Comparison of ENCODE assay signal across 8 cellular contexts in the genomic region with DNA sequence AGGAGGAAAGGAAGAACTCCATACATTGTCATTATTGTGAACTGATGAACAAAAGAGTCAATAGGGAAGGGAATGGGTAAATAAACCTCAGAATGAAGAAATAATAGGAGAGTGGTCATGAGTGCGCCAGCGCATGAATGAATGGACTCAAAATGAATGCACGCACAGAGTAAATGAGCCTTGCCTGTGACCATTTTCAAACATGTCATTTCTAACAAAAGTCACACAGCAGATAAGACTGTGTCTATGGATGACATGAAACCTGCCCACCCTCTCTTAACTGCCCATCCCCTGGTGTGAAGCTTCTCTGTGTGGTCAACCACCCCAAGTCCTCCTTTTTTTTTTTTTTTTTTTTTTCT.
DNase-seq lines count a peak whose midpoint lies in the region; ATAC-seq and TF ChIP-seq lines count a peak whose summit lies in the region.

No MANE protein-coding gene starts in this region.

- H3K4me1 Mint-ChIP-seq in MCF 10A (ENCODE audit: insufficient read depth, unreplicated experiment), result peaks cover 6% of the 10 kb centered on the region
- H3K4me1 Mint-ChIP-seq in brain, result peaks cover 46% of the 10 kb centered on the region

- TF ChIP-seq CTCF in MCF 10A (IDR thresholded peaks at IDR 0.05; ENCODE audit: unreplicated experiment), result no peak
- TF ChIP-seq CTCF in mammary epithelial cell (conservative IDR thresholded peaks at IDR 0.05 in 1 of 2, IDR thresholded peaks at IDR 0.05 in 1 of 2; ENCODE audit: extremely low read depth in 1 of 2, insufficient read depth in 1 of 2, low read depth in 1 of 2, low read length in 2 of 2), result no peak
- TF ChIP-seq CTCF in brain (conservative IDR thresholded peaks at IDR 0.05), result no peak
- no peak for TF ChIP-seq CTCF in thoracic aorta (IDR thresholded peaks at IDR 0.05)
- TF ChIP-seq CTCF in gastrocnemius medialis (IDR thresholded peaks at IDR 0.05 in 4 of 5, conservative IDR thresholded peaks at IDR 0.05 in 1 of 5), result peak in 1 of 5 experiments; percentile 14
- no peak for TF ChIP-seq CTCF in Peyer's patch (IDR thresholded peaks at IDR 0.05)

- no CpG with 5 or more reads among the region's 3 CpGs for WGBS in mammary epithelial cell (ENCODE audit: low coverage, missing lambda C conversion rate)

- H3K27me3 Mint-ChIP-seq in MCF 10A (ENCODE audit: insufficient read depth, unreplicated experiment) (peaks cover 63% of the 10 kb centered on the region), brain (peaks cover 8% of the 10 kb centered on the region)

- H4K20me1 ChIP-seq in mammary epithelial cell (ENCODE audit: insufficient read depth, low read length), result no peaks in the 10 kb centered on the region

- H3K4me1 ChIP-seq in mammary epithelial cell (ENCODE audit: insufficient read depth, low read length) (peaks cover 6% of the 10 kb centered on the region), thoracic aorta (ENCODE audit: control insufficient read depth in 1 of 2, low read depth in 2 of 2) (no peaks in the 10 kb centered on the region), gastrocnemius medialis (peaks cover 0 to 5% of the 10 kb centered on the region in 2 donors), Peyer's patch (peaks cover 0 to 3% (median 1%) of the 10 kb centered on the region in 4 donors)

- POLR2A ChIA-PET in MCF 10A (lab: Yijun Ruan, JAX), result no interaction called here

- no peak overlapping the region for H3K9ac ChIP-seq in mammary epithelial cell (ENCODE audit: insufficient read depth, low read length)

- BruUV-seq in MCF 10A (replicated peaks; lab: Mats Ljungman, UMichigan) (no TSS peak), mammary epithelial cell (replicated peaks; lab: Mats Ljungman, UMichigan) (no TSS peak)

- H3K27ac ChIP-seq in mammary epithelial cell (ENCODE audit: insufficient read depth, low read depth, low read length) (no peak overlapping the region), thoracic aorta (no peak overlapping the region), gastrocnemius medialis (no peak overlapping the region), Peyer's patch (no peak overlapping the region)

- dilution Hi-C loops in mammary epithelial cell (cut with HindIII; ENCODE audit: low sequenced_read_pairs), result no loop called here

- no peaks in the 10 kb centered on the region for H3K9me3 ChIP-seq in mammary epithelial cell (replicated peaks; ENCODE audit: insufficient read depth, low read length)
- no peaks in the 10 kb centered on the region for H3K9me3 ChIP-seq in thoracic aorta
- H3K9me3 ChIP-seq in gastrocnemius medialis, result no peaks in the 10 kb centered on the region
- H3K9me3 ChIP-seq in Peyer's patch, result no peaks in the 10 kb centered on the region

- CTCF ChIA-PET in MCF 10A (lab: Yijun Ruan, JAX), result interaction anchor here (0.6 to 6.9 kb wide), 14 partner anchors 9 to 1033 kb away, joined by 3 to 68 read pairs (median 4); no protein-coding TSS in a partner anchor
- CTCF ChIA-PET in mammary epithelial cell (lab: Charles Lee; ENCODE audit: low non-redundant PET), result no interaction called here

- H3K79me2 ChIP-seq in mammary epithelial cell (ENCODE audit: insufficient read depth, low read length), result no peaks in the 10 kb centered on the region

- no peak overlapping the region for H3K27ac Mint-ChIP-seq in MCF 10A (ENCODE audit: low read depth, unreplicated experiment)
- H3K27ac Mint-ChIP-seq in brain, result peak overlapping the region in 4 of 5 experiments; percentile 14 to 91 (median 82)

- in situ Hi-C loops in mammary epithelial cell (cut with MboI; ENCODE audit: low sequenced_read_pairs in 2 of 2), result no loop called here
- in situ Hi-C loops in gastrocnemius medialis (cut with MboI; ENCODE audit: low sequenced_read_pairs in 4 of 4), result loop anchor here (5.0 to 25.0 kb wide), 4 partner anchors 143 to 540 kb away; no protein-coding TSS in a partner anchor

- ATAC-seq in HG03095 (IDR thresholded peaks at IDR 0.05; ENCODE audit: unreplicated experiment) (peak; percentile 7), thoracic aorta (ENCODE audit: insufficient number of reproducible peaks, low FRiP score, low read depth) (no peak), gastrocnemius medialis (no peak)

- H3K4me3 ChIP-seq in mammary epithelial cell (replicated peaks in 1 of 3; ENCODE audit: insufficient read depth in 1 of 3, low read depth in 2 of 3, low read length in 3 of 3), result peak overlapping the region in 1 of 3 experiments; percentile 28
- H3K4me3 ChIP-seq in thoracic aorta, result peak overlapping the region; percentile 98
- H3K4me3 ChIP-seq in gastrocnemius medialis, result peak overlapping the region in 2 of 4 donors; percentile 67 to 72
- peak overlapping the region in 1 of 4 donors; percentile 58 for H3K4me3 ChIP-seq in Peyer's patch

- H3K27me3 ChIP-seq in mammary epithelial cell (ENCODE audit: insufficient read depth, low read length) (no peaks in the 10 kb centered on the region), thoracic aorta (replicated peaks; ENCODE audit: insufficient read depth) (no peaks in the 10 kb centered on the region), gastrocnemius medialis (no peaks in the 10 kb centered on the region), Peyer's patch (no peaks in the 10 kb centered on the region)

- H3K36me3 ChIP-seq in mammary epithelial cell (ENCODE audit: insufficient read depth, low read length) (no peaks in the 10 kb centered on the region), thoracic aorta (no peaks in the 10 kb centered on the region), gastrocnemius medialis (no peaks in the 10 kb centered on the region), Peyer's patch (no peaks in the 10 kb centered on the region)

- no peaks in the 10 kb centered on the region for H3K9me3 Mint-ChIP-seq in MCF 10A (ENCODE audit: unreplicated experiment)
- peaks cover 0 to 5% (median 0%) of the 10 kb centered on the region in 5 experiments for H3K9me3 Mint-ChIP-seq in brain

- peak overlapping the region; percentile 71 for H3K4me3 Mint-ChIP-seq in MCF 10A (ENCODE audit: unreplicated experiment)
- H3K4me3 Mint-ChIP-seq in brain, result peak overlapping the region; percentile 86 to 95 (median 90)

- DNase-seq in MCF 10A (ENCODE audit: unreplicated experiment) (no peak), mammary epithelial cell (no peak), thoracic aorta (ENCODE audit: low spot score) (no peak), gastrocnemius medialis (no peak), Peyer's patch (no peak), kidney tubule cell (ENCODE audit: low spot score) (no peak)

- no peak overlapping the region for H3K4me2 ChIP-seq in mammary epithelial cell (ENCODE audit: insufficient read depth, low read depth, low read length)

- TF ChIP-seq POLR2A in gastrocnemius medialis (IDR thresholded peaks at IDR 0.05), result no peak
- no peak for TF ChIP-seq POLR2A in Peyer's patch (IDR thresholded peaks at IDR 0.05)

- H2AFZ ChIP-seq in mammary epithelial cell (ENCODE audit: low read depth, low read length), result no peak overlapping the region

- no peaks in the 10 kb centered on the region for H3K36me3 Mint-ChIP-seq in MCF 10A (ENCODE audit: insufficient read depth, unreplicated experiment)
- no peaks in the 10 kb centered on the region for H3K36me3 Mint-ChIP-seq in brain

- intact Hi-C loops in MCF 10A (cut with micrococcal nuclease) (loop anchor here (1.0 to 10.0 kb wide), 5 partner anchors 197 to 1863 kb away; no protein-coding TSS in a partner anchor), mammary epithelial cell (cut with micrococcal nuclease) (no loop called here), gastrocnemius medialis (cut with DNase I; ENCODE audit: low total_unique reads) (loop anchor here (1.0 to 5.0 kb wide), 3 partner anchors 135 to 530 kb away; no protein-coding TSS in a partner anchor)

Comparison
In these comparisons a context has a peak if more than half of its experiments do, and no peak if none do; other contexts are left out.
1. in situ Hi-C loops: an anchor here in gastrocnemius medialis (5.0 to 25.0 kb wide); none called in mammary epithelial cell.